Comparison of ENCODE assay signal across 1 cellular context in the genomic region with DNA sequence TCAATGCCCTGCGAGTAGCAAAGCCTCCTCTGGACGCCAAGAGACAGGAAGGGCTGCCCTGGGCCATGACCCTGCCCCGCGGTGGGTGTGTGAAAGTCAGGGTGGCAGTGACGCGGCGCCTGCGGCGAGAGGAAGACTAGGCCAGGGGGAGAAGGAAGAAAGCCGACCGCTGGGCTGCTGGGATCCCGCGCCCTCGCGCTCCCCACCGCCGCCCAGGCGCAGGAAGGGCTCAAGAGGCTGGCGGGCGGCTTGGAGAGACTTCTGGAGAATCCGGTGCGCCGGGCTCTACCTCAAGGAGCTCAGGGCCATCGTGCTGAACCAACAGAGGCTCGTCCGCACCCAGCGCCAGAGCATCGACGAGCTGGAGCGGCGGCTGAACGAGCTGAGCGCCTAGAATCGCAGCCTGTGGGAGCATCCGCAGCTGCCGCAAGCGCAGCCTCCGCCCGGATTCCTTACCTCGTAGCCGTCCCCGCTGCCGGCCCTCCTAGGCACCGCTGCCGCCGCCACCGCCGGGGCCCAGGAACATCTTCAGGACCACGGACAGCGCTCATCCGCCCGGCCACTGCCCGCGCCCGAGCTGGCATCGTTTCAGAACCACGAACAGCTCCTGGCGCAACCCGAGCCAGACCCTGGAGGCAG.
TF ChIP-seq lines count a peak whose summit lies in the region.

No MANE protein-coding gene starts in this region.

TF ChIP-seq in HepG2, 621 proteins besides CTCF, POLR2A, EP300 and RAD21 (continued from another document and continues in another):
- TF ChIP-seq POLR2AphosphoS5 (IDR thresholded peaks at IDR 0.05; ENCODE audit: low read depth, low read length) (no peak), NCOA1 (CRISPR knock-in tag; IDR thresholded peaks at IDR 0.05) (0 out of 2 replicates have a peak, but pooled peaks have one; percentile 66), NR2C2 (CRISPR knock-in tag; IDR thresholded peaks at IDR 0.05; ENCODE audit: borderline replicate concordance) (no peak), ZBTB7A (CRISPR knock-in tag; IDR thresholded peaks at IDR 0.05) (peak; percentile 77), BRCA1 (CRISPR knock-in tag; IDR thresholded peaks at IDR 0.05) (peak; percentile 99), ZNF616 (CRISPR knock-in tag; IDR thresholded peaks at IDR 0.05; ENCODE audit: low read depth) (peak; percentile 95; the same call in 1 of the 2 replicates), ZNF784 (CRISPR knock-in tag; IDR thresholded peaks at IDR 0.05; ENCODE audit: borderline replicate concordance) (peak; percentile 90; the same call in 1 of the 2 replicates), MED1 (CRISPR knock-in tag; IDR thresholded peaks at IDR 0.05) (peak; percentile 82), SRF (IDR thresholded peaks at IDR 0.05; ENCODE audit: low read depth, low read length) (no peak), ZNF354B (CRISPR knock-in tag; IDR thresholded peaks at IDR 0.05) (peak; percentile 97; the same call in 1 of the 2 replicates), RFXANK (CRISPR knock-in tag; IDR thresholded peaks at IDR 0.05) (peak; percentile 85; the same call in 1 of the 2 replicates), ZNF296 (CRISPR knock-in tag; conservative IDR thresholded peaks at IDR 0.05) (peak; percentile 97), ZNF318 (CRISPR knock-in tag; IDR thresholded peaks at IDR 0.05) (peak; percentile 86; the same call in 1 of the 2 replicates), ZNF335 (CRISPR knock-in tag; IDR thresholded peaks at IDR 0.05) (peak; percentile 95), HES4 (CRISPR knock-in tag; IDR thresholded peaks at IDR 0.05; ENCODE audit: borderline replicate concordance) (peak; percentile 100), POLR2AphosphoS2 (IDR thresholded peaks at IDR 0.05; ENCODE audit: low read depth, low read length) (no peak), ZNF678 (CRISPR knock-in tag; IDR thresholded peaks at IDR 0.05) (peak; percentile 91; the same call in 1 of the 2 replicates), MIXL1 (CRISPR knock-in tag; IDR thresholded peaks at IDR 0.05) (peak; percentile 90), NFE2L2 (IDR thresholded peaks at IDR 0.05; ENCODE audit: low read length) (no peak), CHD4 (IDR thresholded peaks at IDR 0.05; ENCODE audit: borderline replicate concordance, low read length) (no peak), ZNF460 (CRISPR knock-in tag; IDR thresholded peaks at IDR 0.05; ENCODE audit: borderline replicate concordance) (no peak; the same call in 1 of the 2 replicates), ZNF878 (CRISPR knock-in tag; IDR thresholded peaks at IDR 0.05) (peak; percentile 96), ZSCAN29 (CRISPR knock-in tag; conservative IDR thresholded peaks at IDR 0.05) (0 out of 2 replicates have a peak, but pooled peaks have one; percentile 33), ZGPAT (CRISPR knock-in tag; IDR thresholded peaks at IDR 0.05) (peak; percentile 88), ZNF512 (CRISPR knock-in tag; IDR thresholded peaks at IDR 0.05) (no peak), HIVEP1 (CRISPR knock-in tag; IDR thresholded peaks at IDR 0.05) (peak; percentile 85), CHD2 (IDR thresholded peaks at IDR 0.05; ENCODE audit: low read depth, low read length) (no peak)
- TF ChIP-seq, protein P1, sequence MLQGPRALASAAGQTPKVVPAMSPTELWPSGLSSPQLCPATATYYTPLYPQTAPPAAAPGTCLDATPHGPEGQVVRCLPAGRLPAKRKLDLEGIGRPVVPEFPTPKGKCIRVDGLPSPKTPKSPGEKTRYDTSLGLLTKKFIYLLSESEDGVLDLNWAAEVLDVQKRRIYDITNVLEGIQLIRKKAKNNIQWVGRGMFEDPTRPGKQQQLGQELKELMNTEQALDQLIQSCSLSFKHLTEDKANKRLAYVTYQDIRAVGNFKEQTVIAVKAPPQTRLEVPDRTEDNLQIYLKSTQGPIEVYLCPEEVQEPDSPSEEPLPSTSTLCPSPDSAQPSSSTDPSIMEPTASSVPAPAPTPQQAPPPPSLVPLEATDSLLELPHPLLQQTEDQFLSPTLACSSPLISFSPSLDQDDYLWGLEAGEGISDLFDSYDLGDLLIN (CRISPR knock-in tag; IDR thresholded peaks at IDR 0.05; ENCODE audit: borderline replicate concordance): peak; percentile 97; the same call in 1 of the 2 replicates
- TF ChIP-seq, protein P2, sequence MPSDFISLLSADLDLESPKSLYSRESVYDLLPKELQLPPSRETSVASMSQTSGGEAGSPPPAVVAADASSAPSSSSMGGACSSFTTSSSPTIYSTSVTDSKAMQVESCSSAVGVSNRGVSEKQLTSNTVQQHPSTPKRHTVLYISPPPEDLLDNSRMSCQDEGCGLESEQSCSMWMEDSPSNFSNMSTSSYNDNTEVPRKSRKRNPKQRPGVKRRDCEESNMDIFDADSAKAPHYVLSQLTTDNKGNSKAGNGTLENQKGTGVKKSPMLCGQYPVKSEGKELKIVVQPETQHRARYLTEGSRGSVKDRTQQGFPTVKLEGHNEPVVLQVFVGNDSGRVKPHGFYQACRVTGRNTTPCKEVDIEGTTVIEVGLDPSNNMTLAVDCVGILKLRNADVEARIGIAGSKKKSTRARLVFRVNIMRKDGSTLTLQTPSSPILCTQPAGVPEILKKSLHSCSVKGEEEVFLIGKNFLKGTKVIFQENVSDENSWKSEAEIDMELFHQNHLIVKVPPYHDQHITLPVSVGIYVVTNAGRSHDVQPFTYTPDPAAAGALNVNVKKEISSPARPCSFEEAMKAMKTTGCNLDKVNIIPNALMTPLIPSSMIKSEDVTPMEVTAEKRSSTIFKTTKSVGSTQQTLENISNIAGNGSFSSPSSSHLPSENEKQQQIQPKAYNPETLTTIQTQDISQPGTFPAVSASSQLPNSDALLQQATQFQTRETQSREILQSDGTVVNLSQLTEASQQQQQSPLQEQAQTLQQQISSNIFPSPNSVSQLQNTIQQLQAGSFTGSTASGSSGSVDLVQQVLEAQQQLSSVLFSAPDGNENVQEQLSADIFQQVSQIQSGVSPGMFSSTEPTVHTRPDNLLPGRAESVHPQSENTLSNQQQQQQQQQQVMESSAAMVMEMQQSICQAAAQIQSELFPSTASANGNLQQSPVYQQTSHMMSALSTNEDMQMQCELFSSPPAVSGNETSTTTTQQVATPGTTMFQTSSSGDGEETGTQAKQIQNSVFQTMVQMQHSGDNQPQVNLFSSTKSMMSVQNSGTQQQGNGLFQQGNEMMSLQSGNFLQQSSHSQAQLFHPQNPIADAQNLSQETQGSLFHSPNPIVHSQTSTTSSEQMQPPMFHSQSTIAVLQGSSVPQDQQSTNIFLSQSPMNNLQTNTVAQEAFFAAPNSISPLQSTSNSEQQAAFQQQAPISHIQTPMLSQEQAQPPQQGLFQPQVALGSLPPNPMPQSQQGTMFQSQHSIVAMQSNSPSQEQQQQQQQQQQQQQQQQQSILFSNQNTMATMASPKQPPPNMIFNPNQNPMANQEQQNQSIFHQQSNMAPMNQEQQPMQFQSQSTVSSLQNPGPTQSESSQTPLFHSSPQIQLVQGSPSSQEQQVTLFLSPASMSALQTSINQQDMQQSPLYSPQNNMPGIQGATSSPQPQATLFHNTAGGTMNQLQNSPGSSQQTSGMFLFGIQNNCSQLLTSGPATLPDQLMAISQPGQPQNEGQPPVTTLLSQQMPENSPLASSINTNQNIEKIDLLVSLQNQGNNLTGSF (CRISPR knock-in tag; IDR thresholded peaks at IDR 0.05): peak; percentile 98
- TF ChIP-seq, protein P3, sequence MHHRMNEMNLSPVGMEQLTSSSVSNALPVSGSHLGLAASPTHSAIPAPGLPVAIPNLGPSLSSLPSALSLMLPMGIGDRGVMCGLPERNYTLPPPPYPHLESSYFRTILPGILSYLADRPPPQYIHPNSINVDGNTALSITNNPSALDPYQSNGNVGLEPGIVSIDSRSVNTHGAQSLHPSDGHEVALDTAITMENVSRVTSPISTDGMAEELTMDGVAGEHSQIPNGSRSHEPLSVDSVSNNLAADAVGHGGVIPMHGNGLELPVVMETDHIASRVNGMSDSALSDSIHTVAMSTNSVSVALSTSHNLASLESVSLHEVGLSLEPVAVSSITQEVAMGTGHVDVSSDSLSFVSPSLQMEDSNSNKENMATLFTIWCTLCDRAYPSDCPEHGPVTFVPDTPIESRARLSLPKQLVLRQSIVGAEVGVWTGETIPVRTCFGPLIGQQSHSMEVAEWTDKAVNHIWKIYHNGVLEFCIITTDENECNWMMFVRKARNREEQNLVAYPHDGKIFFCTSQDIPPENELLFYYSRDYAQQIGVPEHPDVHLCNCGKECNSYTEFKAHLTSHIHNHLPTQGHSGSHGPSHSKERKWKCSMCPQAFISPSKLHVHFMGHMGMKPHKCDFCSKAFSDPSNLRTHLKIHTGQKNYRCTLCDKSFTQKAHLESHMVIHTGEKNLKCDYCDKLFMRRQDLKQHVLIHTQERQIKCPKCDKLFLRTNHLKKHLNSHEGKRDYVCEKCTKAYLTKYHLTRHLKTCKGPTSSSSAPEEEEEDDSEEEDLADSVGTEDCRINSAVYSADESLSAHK (CRISPR knock-in tag; IDR thresholded peaks at IDR 0.05; ENCODE audit: borderline replicate concordance): peak; percentile 95
